ENCODE assay signal across 12 cellular contexts in genomic region chr22:28027453-28028448, GRCh38.
DNase-seq lines count a peak whose midpoint lies in the region; ATAC-seq and TF ChIP-seq lines count a peak whose summit lies in the region.
"Had no signal": no experiment of that assay in that cellular context is flagged by ENCODE, and none has a peak within 500 bp of the region (broad histone marks: within the 10 kb centered on the region; RNA-seq: fewer than 3 reads in every experiment).

No MANE protein-coding gene starts in this region.

- WGBS in gastroesophageal sphincter (ENCODE audit: low coverage in 1 of 2), 2 donors: 77 to 83% methylated on average over 3 to 5 of the region's 13 CpGs
- WGBS in upper lobe of left lung, 2 donors: 60 to 76% methylated on average over 10 to 13 of the region's 13 CpGs

- H3K27me3 Mint-ChIP-seq in activated CD4-positive, alpha-beta memory T cell treated with anti-CD3 and anti-CD28 coated beads, Interleukin-2, amount 10 ng/mL, durations not matched to agents 7 days and 5 days: no peaks in the 10 kb centered on the region
- H3K27me3 Mint-ChIP-seq in activated CD4-positive, alpha-beta memory T cell treated with anti-CD3 and anti-CD28 coated beads for 36 hours: no peaks in the 10 kb centered on the region
- H3K27me3 Mint-ChIP-seq in neural crest cell (ENCODE audit: low read depth): no peaks in the 10 kb centered on the region

- intact Hi-C loops in activated CD4-positive, alpha-beta memory T cell treated with anti-CD3 and anti-CD28 coated beads for 36 hours (cut with micrococcal nuclease): no loop called here

- H3K36me3 ChIP-seq in gastroesophageal sphincter (peaks cover 0 to 14% of the 10 kb centered on the region in 2 donors), upper lobe of left lung (peaks cover 0 to 7% (median 0%) of the 10 kb centered on the region in 4 donors)

- no peaks in the 10 kb centered on the region for H3K4me1 Mint-ChIP-seq in activated CD4-positive, alpha-beta memory T cell treated with anti-CD3 and anti-CD28 coated beads, Interleukin-2, amount 10 ng/mL, durations not matched to agents 7 days and 5 days
- no peaks in the 10 kb centered on the region for H3K4me1 Mint-ChIP-seq in activated CD4-positive, alpha-beta memory T cell treated with anti-CD3 and anti-CD28 coated beads for 36 hours (ENCODE audit: low read depth)
- peaks cover 56% of the 10 kb centered on the region for H3K4me1 Mint-ChIP-seq in neural crest cell

- no peak for TF ChIP-seq CTCF in gastroesophageal sphincter (IDR thresholded peaks at IDR 0.05)
- TF ChIP-seq CTCF in neural crest cell (conservative IDR thresholded peaks at IDR 0.05): no peak
- TF ChIP-seq CTCF in upper lobe of left lung (IDR thresholded peaks at IDR 0.05): no peak
- TF ChIP-seq CTCF in coronary artery (IDR thresholded peaks at IDR 0.05): no peak

- CTCF ChIA-PET in activated CD4-positive, alpha-beta memory T cell treated with anti-CD3 and anti-CD28 coated beads, Interleukin-2, amount 10 ng/mL, durations not matched to agents 7 days and 5 days (lab: Charles Lee): no interaction called here
- CTCF ChIA-PET in activated CD4-positive, alpha-beta memory T cell treated with anti-CD3 and anti-CD28 coated beads for 36 hours (lab: Charles Lee): no interaction called here

- no peak overlapping the region for H3K4me3 Mint-ChIP-seq in activated CD4-positive, alpha-beta memory T cell treated with anti-CD3 and anti-CD28 coated beads, Interleukin-2, amount 10 ng/mL, durations not matched to agents 7 days and 5 days
- no peak overlapping the region for H3K4me3 Mint-ChIP-seq in activated CD4-positive, alpha-beta memory T cell treated with anti-CD3 and anti-CD28 coated beads for 36 hours
- peak overlapping the region; percentile 51 for H3K4me3 Mint-ChIP-seq in neural crest cell

- TF ChIP-seq POLR2A in gastroesophageal sphincter (IDR thresholded peaks at IDR 0.05) (no peak), upper lobe of left lung (IDR thresholded peaks at IDR 0.05) (no peak)

- DNase-seq in activated CD4-positive, alpha-beta memory T cell treated with anti-CD3 and anti-CD28 coated beads, Interleukin-2, amount 10 ng/mL, durations not matched to agents 7 days and 5 days: peak; percentile 8
- DNase-seq in activated CD4-positive, alpha-beta memory T cell treated with anti-CD3 and anti-CD28 coated beads for 36 hours: no peak
- DNase-seq in neural crest cell (ENCODE audit: low read depth, low spot score) (no peak), upper lobe of left lung (no peak), cerebellum (ENCODE audit: low spot score) (no peak), coronary artery (ENCODE audit: low spot score) (no peak)
- DNase-seq: effector memory CD4-positive, alpha-beta T cell; NCI-H510A treated with DMSO at 0.1 percent for 48 hours; RPMI8226 had no signal

- H3K9me3 ChIP-seq in gastroesophageal sphincter: no peaks in the 10 kb centered on the region
- no peaks in the 10 kb centered on the region for H3K9me3 ChIP-seq in upper lobe of left lung
- H3K9me3 ChIP-seq: A549 had no signal

- no peak for TF ChIP-seq EP300 in gastroesophageal sphincter (IDR thresholded peaks at IDR 0.05)
- no peak for TF ChIP-seq EP300 in upper lobe of left lung (IDR thresholded peaks at IDR 0.05)

- POLR2A ChIA-PET in activated CD4-positive, alpha-beta memory T cell treated with anti-CD3 and anti-CD28 coated beads, Interleukin-2, amount 10 ng/mL, durations not matched to agents 7 days and 5 days (lab: Charles Lee): no interaction called here
- POLR2A ChIA-PET in activated CD4-positive, alpha-beta memory T cell treated with anti-CD3 and anti-CD28 coated beads for 36 hours (lab: Charles Lee): no interaction called here

- H3K9me3 Mint-ChIP-seq in activated CD4-positive, alpha-beta memory T cell treated with anti-CD3 and anti-CD28 coated beads, Interleukin-2, amount 10 ng/mL, durations not matched to agents 7 days and 5 days: no peaks in the 10 kb centered on the region
- H3K9me3 Mint-ChIP-seq in activated CD4-positive, alpha-beta memory T cell treated with anti-CD3 and anti-CD28 coated beads for 36 hours: no peaks in the 10 kb centered on the region
- no peaks in the 10 kb centered on the region for H3K9me3 Mint-ChIP-seq in neural crest cell

- H3K4me1 ChIP-seq in gastroesophageal sphincter (peaks cover 0 to 45% (median 29%) of the 10 kb centered on the region in 3 donors), upper lobe of left lung (peaks cover 35 to 42% (median 38%) of the 10 kb centered on the region in 4 donors)
- H3K4me1 ChIP-seq: A549 had no signal

- peak overlapping the region in 3 of 4 donors; percentile 19 to 24 (median 23) for H3K27ac ChIP-seq in gastroesophageal sphincter
- H3K27ac ChIP-seq in upper lobe of left lung: peak overlapping the region in 3 of 4 donors; percentile 59 to 87 (median 82)
- H3K27ac ChIP-seq in coronary artery: peak overlapping the region in 1 of 2 donors; percentile 24
- H3K27ac ChIP-seq: A549 had no signal

- peak; percentile 56 for ATAC-seq in gastroesophageal sphincter
- no peak for ATAC-seq in upper lobe of left lung (ENCODE audit: low FRiP score in 2 of 2)
- ATAC-seq in GM21576 (IDR thresholded peaks at IDR 0.05; ENCODE audit: unreplicated experiment): no peak
- ATAC-seq: A549 had no signal

- H3K36me3 Mint-ChIP-seq in activated CD4-positive, alpha-beta memory T cell treated with anti-CD3 and anti-CD28 coated beads, Interleukin-2, amount 10 ng/mL, durations not matched to agents 7 days and 5 days (ENCODE audit: low read depth): no peaks in the 10 kb centered on the region
- no peaks in the 10 kb centered on the region for H3K36me3 Mint-ChIP-seq in activated CD4-positive, alpha-beta memory T cell treated with anti-CD3 and anti-CD28 coated beads for 36 hours
- H3K36me3 Mint-ChIP-seq in neural crest cell (ENCODE audit: low read depth): no peaks in the 10 kb centered on the region

- H3K27ac Mint-ChIP-seq in activated CD4-positive, alpha-beta memory T cell treated with anti-CD3 and anti-CD28 coated beads, Interleukin-2, amount 10 ng/mL, durations not matched to agents 7 days and 5 days: no peak overlapping the region
- no peak overlapping the region for H3K27ac Mint-ChIP-seq in activated CD4-positive, alpha-beta memory T cell treated with anti-CD3 and anti-CD28 coated beads for 36 hours
- peak overlapping the region; percentile 95 for H3K27ac Mint-ChIP-seq in neural crest cell (ENCODE audit: unreplicated experiment)

- H3K4me3 ChIP-seq in gastroesophageal sphincter (no peak overlapping the region), upper lobe of left lung (no peak overlapping the region), coronary artery (no peak overlapping the region)
- H3K4me3 ChIP-seq: A549 had no signal

- H3K27me3 ChIP-seq in gastroesophageal sphincter: no peaks in the 10 kb centered on the region
- no peaks in the 10 kb centered on the region for H3K27me3 ChIP-seq in upper lobe of left lung
